11 cellular contexts compared by ENCODE assay signal in the genomic region with DNA sequence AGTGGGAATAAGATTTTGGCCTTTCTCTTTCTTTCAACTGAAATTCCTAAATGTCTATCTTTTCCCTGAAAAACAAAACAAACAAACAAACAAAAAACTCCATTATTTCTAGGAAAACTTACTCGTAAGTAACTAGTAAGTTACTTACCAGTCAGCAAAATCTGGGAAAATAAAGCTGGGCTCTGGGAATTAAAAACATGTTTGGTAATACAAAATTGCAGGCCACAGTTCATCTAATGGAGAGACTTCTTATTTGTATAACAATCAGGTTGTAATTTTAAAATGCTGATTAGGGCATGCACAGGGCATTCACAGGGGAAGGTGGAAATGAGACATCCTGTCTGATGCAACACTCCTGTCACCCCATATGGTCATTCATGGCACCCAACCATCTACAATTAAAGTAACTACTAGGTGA. TPM values are rescaled to one million over a fixed set of nuclear protein-coding genes. Genes with fewer than 3 reads are reported as not detected.
DNase-seq lines count a peak whose midpoint lies in the region; ATAC-seq and TF ChIP-seq lines count a peak whose summit lies in the region.
"Had no signal": no experiment of that assay in that cellular context is flagged by ENCODE, and none has a peak within 500 bp of the region (broad histone marks: within the 10 kb centered on the region; RNA-seq: fewer than 3 reads in every experiment).

No MANE protein-coding gene starts in this region.

- intact Hi-C loops in activated T-helper 2 cell treated with anti-CD3 and anti-CD28 coated beads, Interferon-gamma antibody, Interleukin-2, Interleukin-4, amounts not matched to agents 10 μg/mL and 5 μg/mL and 100 μg/mL, durations not matched to agents 14 hours and 24 hours and 36 hours (cut with micrococcal nuclease) = loop anchor here (2.0 to 10.0 kb wide), 6 partner anchors 64 to 636 kb away; a partner anchor contains a TSS

- no peak overlapping the region for H3K4me3 ChIP-seq in MM.1S (ENCODE audit: low read length)
- no peak overlapping the region for H3K4me3 ChIP-seq in neutrophil (ENCODE audit: low read depth in 1 of 2, low read length in 1 of 2)
- H3K4me3 ChIP-seq: lung had no signal

- no peaks in the 10 kb centered on the region for H3K36me3 ChIP-seq in MM.1S (replicated peaks; ENCODE audit: insufficient read depth, low read length)
- no peaks in the 10 kb centered on the region for H3K36me3 ChIP-seq in neutrophil

- H3K4me1 ChIP-seq in MM.1S (ENCODE audit: low read length) = peaks cover 47% of the 10 kb centered on the region
- H3K4me1 ChIP-seq in neutrophil (ENCODE audit: control insufficient read depth in 1 of 2, insufficient read depth in 1 of 2, low read depth in 1 of 2, low read length in 1 of 2) = peaks cover 40 to 49% of the 10 kb centered on the region in 2 experiments

- H3K27ac Mint-ChIP-seq in activated T-cell treated with anti-CD3 and anti-CD28 coated beads, Interleukin-2, amount 50 U/mL, for 72 hours = peak overlapping the region; percentile 99
- peak overlapping the region; percentile 87 for H3K27ac Mint-ChIP-seq in activated T-helper 2 cell treated with anti-CD3 and anti-CD28 coated beads, Interferon-gamma antibody, Interleukin-2, Interleukin-4, amounts not matched to agents 10 μg/mL and 5 μg/mL and 100 μg/mL, durations not matched to agents 14 hours and 24 hours and 36 hours
- H3K27ac Mint-ChIP-seq: B cell had no signal

- no peaks in the 10 kb centered on the region for H3K9me3 ChIP-seq in MM.1S (replicated peaks; ENCODE audit: insufficient read depth, low read length)
- H3K9me3 ChIP-seq in neutrophil = no peaks in the 10 kb centered on the region

- peaks cover 10% of the 10 kb centered on the region for H3K79me2 ChIP-seq in MM.1S (ENCODE audit: low read length)

- H3K4me2 ChIP-seq in MM.1S (ENCODE audit: low read depth, low read length) = peak overlapping the region; percentile 71

- H3K27me3 Mint-ChIP-seq in activated T-cell treated with anti-CD3 and anti-CD28 coated beads, Interleukin-2, amount 50 U/mL, for 72 hours (ENCODE audit: low read depth) = no peaks in the 10 kb centered on the region
- H3K27me3 Mint-ChIP-seq in activated T-helper 2 cell treated with anti-CD3 and anti-CD28 coated beads, Interferon-gamma antibody, Interleukin-2, Interleukin-4, amounts not matched to agents 10 μg/mL and 5 μg/mL and 100 μg/mL, durations not matched to agents 14 hours and 24 hours and 36 hours (ENCODE audit: low read depth) = no peaks in the 10 kb centered on the region
- H3K27me3 Mint-ChIP-seq: B cell had no signal

- peaks cover 72% of the 10 kb centered on the region for H3K4me1 Mint-ChIP-seq in activated T-cell treated with anti-CD3 and anti-CD28 coated beads, Interleukin-2, amount 50 U/mL, for 72 hours (ENCODE audit: low read depth)
- peaks cover 60% of the 10 kb centered on the region for H3K4me1 Mint-ChIP-seq in activated T-helper 2 cell treated with anti-CD3 and anti-CD28 coated beads, Interferon-gamma antibody, Interleukin-2, Interleukin-4, amounts not matched to agents 10 μg/mL and 5 μg/mL and 100 μg/mL, durations not matched to agents 14 hours and 24 hours and 36 hours (ENCODE audit: low read depth)

- peaks cover 0 to 5% of the 10 kb centered on the region in 2 donors for H3K36me3 Mint-ChIP-seq in activated T-cell treated with anti-CD3 and anti-CD28 coated beads, Interleukin-2, amount 50 U/mL, for 72 hours (ENCODE audit: insufficient read depth in 2 of 2)
- no peaks in the 10 kb centered on the region for H3K36me3 Mint-ChIP-seq in activated T-helper 2 cell treated with anti-CD3 and anti-CD28 coated beads, Interferon-gamma antibody, Interleukin-2, Interleukin-4, amounts not matched to agents 10 μg/mL and 5 μg/mL and 100 μg/mL, durations not matched to agents 14 hours and 24 hours and 36 hours (ENCODE audit: low read depth)

- peak overlapping the region; percentile 66 to 92 for H3K4me3 Mint-ChIP-seq in activated T-cell treated with anti-CD3 and anti-CD28 coated beads, Interleukin-2, amount 50 U/mL, for 72 hours
- peak overlapping the region; percentile 22 for H3K4me3 Mint-ChIP-seq in activated T-helper 2 cell treated with anti-CD3 and anti-CD28 coated beads, Interferon-gamma antibody, Interleukin-2, Interleukin-4, amounts not matched to agents 10 μg/mL and 5 μg/mL and 100 μg/mL, durations not matched to agents 14 hours and 24 hours and 36 hours (ENCODE audit: low read depth)
- H3K4me3 Mint-ChIP-seq: B cell had no signal

- DNase-seq in activated T-cell treated with anti-CD3 and anti-CD28 coated beads, Interleukin-2, amount 50 U/mL, for 72 hours = peak; percentile 53 to 59
- DNase-seq in activated T-cell treated with anti-CD3 and anti-CD28 coated beads, Interleukin-2, amount 50 U/mL, for 1 hour = no peak
- DNase-seq in MM.1S (no peak), AG08396 (ENCODE audit: low spot score) (no peak)
- DNase-seq in activated T-helper 2 cell treated with anti-CD3 and anti-CD28 coated beads, Interferon-gamma antibody, Interleukin-2, Interleukin-4, amounts not matched to agents 10 μg/mL and 5 μg/mL and 100 μg/mL, durations not matched to agents 14 hours and 24 hours and 36 hours (ENCODE audit: low spot score) = no peak
- DNase-seq: NCI-H2081 treated with DMSO at 0.1 percent for 48 hours had no signal

- H3K9me2 ChIP-seq in MM.1S (replicated peaks; ENCODE audit: insufficient read depth, low read length) = no peaks in the 10 kb centered on the region

- H4K20me1 ChIP-seq in MM.1S (ENCODE audit: insufficient read depth, low read length) = no peaks in the 10 kb centered on the region

- H3K27ac ChIP-seq in MM.1S (ENCODE audit: low read length) (peak overlapping the region; percentile 94), neutrophil (peak overlapping the region; percentile 37)

- H3F3A ChIP-seq in MM.1S (ENCODE audit: insufficient read depth, low read length) = peaks cover 51% of the 10 kb centered on the region

- H2AFZ ChIP-seq in MM.1S (ENCODE audit: low read length) = 0 out of 2 replicates have a peak overlapping the region, but pooled peaks have one; percentile 40

- peak overlapping the region; percentile 82; the same call in 1 of the 2 replicates for H3K9ac ChIP-seq in MM.1S (ENCODE audit: low read length)

- H3K27me3 ChIP-seq in MM.1S (replicated peaks; ENCODE audit: insufficient read depth, low read length) (no peaks in the 10 kb centered on the region), neutrophil (no peaks in the 10 kb centered on the region)

- no peak for TF ChIP-seq CTCF in MM.1S (IDR thresholded peaks at IDR 0.05; ENCODE audit: low read length)
- no peak for TF ChIP-seq CTCF in neutrophil (IDR thresholded peaks at IDR 0.05)

- no peaks in the 10 kb centered on the region for H3K9me3 Mint-ChIP-seq in activated T-cell treated with anti-CD3 and anti-CD28 coated beads, Interleukin-2, amount 50 U/mL, for 72 hours
- no peaks in the 10 kb centered on the region for H3K9me3 Mint-ChIP-seq in activated T-helper 2 cell treated with anti-CD3 and anti-CD28 coated beads, Interferon-gamma antibody, Interleukin-2, Interleukin-4, amounts not matched to agents 10 μg/mL and 5 μg/mL and 100 μg/mL, durations not matched to agents 14 hours and 24 hours and 36 hours

- peak; percentile 11 to 30 for ATAC-seq in activated T-cell treated with anti-CD3 and anti-CD28 coated beads, Interleukin-2, amount 50 U/mL, for 72 hours (replicated peaks in 1 of 2)
- ATAC-seq in GM19351 (IDR thresholded peaks at IDR 0.05; ENCODE audit: unreplicated experiment) = no peak
- ATAC-seq in GM19463 (IDR thresholded peaks at IDR 0.05; ENCODE audit: unreplicated experiment) = no peak

RNA-seq across cellular contexts. Expression of a gene that starts 3.8 kb away (rescaled TPM):
- 10 to 100 TPM; 61.0 to 85.8 TPM for total RNA-seq in activated T-cell treated with anti-CD3 and anti-CD28 coated beads, Interleukin-2, amount 50 U/mL, for 72 hours
- total RNA-seq in activated T-helper 2 cell treated with anti-CD3 and anti-CD28 coated beads, Interferon-gamma antibody, Interleukin-2, Interleukin-4, amounts not matched to agents 10 μg/mL and 5 μg/mL and 100 μg/mL, durations not matched to agents 14 hours and 24 hours and 36 hours = 14.0 and 15.7 TPM in 2 replicates

RNA-seq across cellular contexts. Expression of a gene that starts 51.1 kb away (rescaled TPM):
- total RNA-seq in activated T-cell treated with anti-CD3 and anti-CD28 coated beads, Interleukin-2, amount 50 U/mL, for 72 hours = 100 to 1,000 TPM; 245 to 252 TPM
- 263 and 265 TPM in 2 replicates for total RNA-seq in activated T-helper 2 cell treated with anti-CD3 and anti-CD28 coated beads, Interferon-gamma antibody, Interleukin-2, Interleukin-4, amounts not matched to agents 10 μg/mL and 5 μg/mL and 100 μg/mL, durations not matched to agents 14 hours and 24 hours and 36 hours

Comparison
In these comparisons a context has a peak if more than half of its experiments do, and no peak if none do; other contexts are left out.
1. DNase-seq: peak in activated T-cell treated with anti-CD3 and anti-CD28 coated beads, Interleukin-2, amount 50 U/mL, for 72 hours (2 of 2); none in activated T-cell treated with anti-CD3 and anti-CD28 coated beads, Interleukin-2, amount 50 U/mL, for 1 hour (single experiment), MM.1S (single experiment), activated T-helper 2 cell treated with anti-CD3 and anti-CD28 coated beads, Interferon-gamma antibody, Interleukin-2, Interleukin-4, amounts not matched to agents 10 μg/mL and 5 μg/mL and 100 μg/mL, durations not matched to agents 14 hours and 24 hours and 36 hours (single experiment) and AG08396 (single experiment).
2. ATAC-seq: peak in activated T-cell treated with anti-CD3 and anti-CD28 coated beads, Interleukin-2, amount 50 U/mL, for 72 hours (2 of 2); none in GM19351 (single experiment) and GM19463 (single experiment).